In genomic region chr6:3690506-3690905, GRCh38 we compare ENCODE assay signal across 33 cellular contexts.
"Had no signal": no experiment of that assay in that cellular context is flagged by ENCODE, and none has a peak within 500 bp of the region (broad histone marks: within the 10 kb centered on the region; RNA-seq: fewer than 3 reads in every experiment).

No MANE protein-coding gene starts in this region.

- H3K4me2 ChIP-seq: KMS-11 had no signal

- DNase-seq: Karpas-422, Kasumi-1, MG63, MM.1S, MV-4-11, NCI-H1048, NCI-H1092, NCI-H1092 treated with DMSO at 0.1 percent for 48 hours, NCI-H1105, NCI-H1105 treated with DMSO at 0.1 percent for 48 hours, NCI-H1417, NCI-H1417 treated with DMSO at 0.1 percent for 48 hours, NCI-H1436, NCI-H1436 treated with DMSO at 0.1 percent for 48 hours, NCI-H146, NCI-H1694, NCI-H1694 treated with DMSO at 0.1 percent for 48 hours, NCI-H187, NCI-H187 treated with DMSO at 0.1 percent for 48 hours, NCI-H1930, NCI-H2029, NCI-H2029 treated with DMSO at 0.1 percent for 48 hours, NCI-H2081, NCI-H2081 treated with DMSO at 0.1 percent for 48 hours, NCI-H2107, NCI-H2171, NCI-H2227 treated with DMSO at 0.1 percent for 48 hours, NCI-H226, NCI-H345, NCI-H446, NCI-H446 treated with DMSO at 0.1 percent for 48 hours, NCI-H510A had no signal

- H3K27me3 ChIP-seq: MG63 had no signal

- H3K36me3 ChIP-seq: MG63 had no signal

- H3K9ac ChIP-seq: KMS-11 had no signal

- H3K27ac ChIP-seq: KMS-11 had no signal

- H3K9me3 ChIP-seq: MG63 had no signal

- H3K4me3 ChIP-seq: MG63 had no signal
